Comparison of ENCODE assay signal across 16 cellular contexts in genomic region chr4:1566838-1567518, GRCh38.
DNase-seq lines count a peak whose midpoint lies in the region; ATAC-seq and TF ChIP-seq lines count a peak whose summit lies in the region.
"Had no signal": no experiment of that assay in that cellular context is flagged by ENCODE, and none has a peak within 500 bp of the region (broad histone marks: within the 10 kb centered on the region; RNA-seq: fewer than 3 reads in every experiment).

No MANE protein-coding gene starts in this region.

- H3K36me3 ChIP-seq in HUES6 (ENCODE audit: control insufficient read depth, insufficient read depth, low read length) (no peaks in the 10 kb centered on the region), HAP-1 (replicated peaks) (no peaks in the 10 kb centered on the region)

- H3K27me3 ChIP-seq in HUES6 (ENCODE audit: control insufficient read depth, insufficient read depth, low read length) = peaks cover 25% of the 10 kb centered on the region
- H3K27me3 ChIP-seq in foreskin keratinocyte = peaks cover 39% of the 10 kb centered on the region
- peaks cover 8% of the 10 kb centered on the region; the same call in 1 of the 2 replicates for H3K27me3 ChIP-seq in HAP-1 (ENCODE audit: low read depth)

- intact Hi-C loops in sciatic nerve (cut with DNase I) = no loop called here

- H3K9me3 Mint-ChIP-seq in nephron progenitor cell = no peaks in the 10 kb centered on the region
- H3K9me3 Mint-ChIP-seq: CD4-positive, CD25-positive, alpha-beta regulatory T cell had no signal

- ATAC-seq in foreskin keratinocyte (peak; percentile 1), sciatic nerve (no peak)

- no peak overlapping the region for H3K9ac ChIP-seq in HUES6 (ENCODE audit: low read length)

- H3K4me3 Mint-ChIP-seq in nephron progenitor cell = no peak overlapping the region

- H3K27ac Mint-ChIP-seq in nephron progenitor cell = no peak overlapping the region
- H3K27ac Mint-ChIP-seq: activated naive CD8-positive, alpha-beta T cell had no signal

- peaks cover 19% of the 10 kb centered on the region for H3K27me3 Mint-ChIP-seq in nephron progenitor cell (ENCODE audit: low read depth, poor library complexity)
- H3K27me3 Mint-ChIP-seq: activated naive CD8-positive, alpha-beta T cell had no signal

- peaks cover 27% of the 10 kb centered on the region for H3K4me1 Mint-ChIP-seq in nephron progenitor cell

- H3K9me3 ChIP-seq in HUES6 (ENCODE audit: control insufficient read depth, insufficient read depth, low read depth, low read length) (no peaks in the 10 kb centered on the region), HAP-1 (no peaks in the 10 kb centered on the region)

- H3K4me3 ChIP-seq in HUES6 (ENCODE audit: low read depth, low read length) = peak overlapping the region; percentile 41; the same call in 1 of the 2 replicates
- no peak overlapping the region for H3K4me3 ChIP-seq in HAP-1

- H3K4me1 ChIP-seq in HUES6 (ENCODE audit: control insufficient read depth, insufficient read depth, low read length) (peaks cover 36% of the 10 kb centered on the region), foreskin keratinocyte (no peaks in the 10 kb centered on the region), HAP-1 (peaks cover 11% of the 10 kb centered on the region)

- no peaks in the 10 kb centered on the region for H3K36me3 Mint-ChIP-seq in nephron progenitor cell (ENCODE audit: low read depth)
- H3K36me3 Mint-ChIP-seq: activated naive CD8-positive, alpha-beta T cell; CD4-positive, CD25-positive, alpha-beta regulatory T cell had no signal

- in situ Hi-C loops in Caki2 (cut with HindIII; ENCODE audit: low pct_unique_long_range_greater_than_20kb, low sequenced_read_pairs) = no loop called here
- in situ Hi-C loops in HAP-1 (cut with MboI; ENCODE audit: low sequenced_read_pairs) = no loop called here

- TF ChIP-seq CTCF in foreskin keratinocyte (conservative IDR thresholded peaks at IDR 0.05) = no peak
- no peak for TF ChIP-seq CTCF in nephron progenitor cell (IDR thresholded peaks at IDR 0.05)

- DNase-seq in Caki2 (ENCODE audit: low read depth) (peak; percentile 19), foreskin keratinocyte (no peak), nephron progenitor cell (peak; percentile 4), NCI-H2227 treated with DMSO at 0.1 percent for 48 hours (lab: John Stamatoyannopoulos, UW) (no peak), DMS53 treated with DMSO at 0.1 percent for 48 hours (lab: John Stamatoyannopoulos, UW; ENCODE audit: unreplicated experiment) (no peak), HAP-1 (ENCODE audit: low spot score in 2 of 2) (no peak), sciatic nerve (ENCODE audit: low spot score) (no peak)
- DNase-seq: CD4-positive, CD25-positive, alpha-beta regulatory T cell; effector CD8-positive, alpha-beta T cell; HCEC 1CT; hippocampal formation; Kasumi-1; NCI-H1694 treated with DMSO at 0.1 percent for 48 hours; SHP77 had no signal

- H3K27ac ChIP-seq in HUES6 (ENCODE audit: low read depth, low read length) (no peak overlapping the region), foreskin keratinocyte (no peak overlapping the region)

Comparison
In these comparisons a context has a peak if more than half of its experiments do, and no peak if none do; other contexts are left out.
1. DNase-seq: peak in Caki2 (single experiment) and nephron progenitor cell (single experiment); none in foreskin keratinocyte (0 of 2), NCI-H2227 treated with DMSO at 0.1 percent for 48 hours (single experiment), DMS53 treated with DMSO at 0.1 percent for 48 hours (single experiment), HAP-1 (0 of 2) and sciatic nerve (single experiment).